ENCODE assay signal across 1 cellular context in the genomic region with DNA sequence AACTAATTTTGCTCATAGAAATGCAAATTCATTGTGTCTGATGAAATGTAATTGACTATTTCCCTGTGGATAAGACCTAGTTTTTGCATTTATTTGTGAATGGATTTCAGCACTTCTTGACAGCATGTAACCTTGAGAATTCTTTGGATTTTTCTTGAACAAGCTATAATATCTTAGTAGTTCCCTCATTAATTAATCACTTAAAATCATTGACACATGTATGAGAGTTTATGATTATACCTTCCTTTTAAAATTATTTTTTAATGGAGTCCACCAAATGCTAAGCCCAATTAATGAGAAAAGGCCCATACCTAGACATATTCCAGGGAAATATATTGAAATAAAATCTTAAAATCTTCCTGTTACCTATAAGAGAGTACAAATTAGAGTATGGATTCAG.
TF ChIP-seq lines count a peak whose summit lies in the region.

No MANE protein-coding gene starts in this region.

TF ChIP-seq in GM23338, 12 proteins besides CTCF, POLR2A, EP300 and RAD21 (continued from another document):
- TF ChIP-seq ETS1 (IDR thresholded peaks at IDR 0.05), result no peak
- TF ChIP-seq CREB1 (CRISPR knock-in tag; IDR thresholded peaks at IDR 0.05; ENCODE audit: low read depth), result no peak
